18 cellular contexts compared by ENCODE assay signal in genomic region chr15:28269097-28269496, GRCh38. TPM values are rescaled to one million over a fixed set of nuclear protein-coding genes. Genes with fewer than 3 reads are reported as not detected.
DNase-seq lines count a peak whose midpoint lies in the region; ATAC-seq and TF ChIP-seq lines count a peak whose summit lies in the region.
"Had no signal": no experiment of that assay in that cellular context is flagged by ENCODE, and none has a peak within 500 bp of the region (broad histone marks: within the 10 kb centered on the region; RNA-seq: fewer than 3 reads in every experiment).

No MANE protein-coding gene starts in this region.

- ATAC-seq in body of pancreas (no peak), right cardiac atrium (peak; percentile 68 to 69), HG03039 (IDR thresholded peaks at IDR 0.05; ENCODE audit: unreplicated experiment) (no peak), HG03565 (IDR thresholded peaks at IDR 0.05; ENCODE audit: unreplicated experiment) (no peak), WTC11 (no peak)

- no peak overlapping the region for H3K27ac ChIP-seq in Karpas-422 (ENCODE audit: low read length)
- H3K27ac ChIP-seq in body of pancreas: no peak overlapping the region
- H3K27ac ChIP-seq in right cardiac atrium (ENCODE audit: low read length): no peak overlapping the region
- H3K27ac ChIP-seq in tibial nerve: no peak overlapping the region

- H3K27me3 Mint-ChIP-seq in WTC11 (ENCODE audit: low read depth): no peaks in the 10 kb centered on the region

- no peak overlapping the region for H3K4me3 Mint-ChIP-seq in WTC11

- peaks cover 73% of the 10 kb centered on the region for H3K36me3 Mint-ChIP-seq in WTC11

- peaks cover 20% of the 10 kb centered on the region for H3K36me3 ChIP-seq in Karpas-422 (ENCODE audit: insufficient read depth, low read length)
- peaks cover 0 to 41% of the 10 kb centered on the region in 2 donors for H3K36me3 ChIP-seq in body of pancreas (replicated peaks in 1 of 2; ENCODE audit: insufficient read depth in 1 of 2, low read depth in 2 of 2)
- H3K36me3 ChIP-seq in tibial nerve: peaks cover 0 to 97% (median 19%) of the 10 kb centered on the region in 3 donors

- no peaks in the 10 kb centered on the region for H3K9me3 Mint-ChIP-seq in WTC11

- intact Hi-C loops in body of pancreas (cut with DNase I): no loop called here
- intact Hi-C loops in right cardiac atrium (cut with DNase I): no loop called here

- POLR2A ChIA-PET in WTC11 (lab: Charles Lee): no interaction called here

- no peak overlapping the region for H3K4me2 ChIP-seq in Karpas-422 (ENCODE audit: low read depth, low read length, poor library complexity, severe bottlenecking)

- CTCF ChIA-PET in WTC11 (lab: Charles Lee): no interaction called here

- no peak overlapping the region for H3K27ac Mint-ChIP-seq in WTC11

- TF ChIP-seq CTCF in body of pancreas (IDR thresholded peaks at IDR 0.05) (no peak), fibroblast of mammary gland (conservative IDR thresholded peaks at IDR 0.05; ENCODE audit: control insufficient read depth, insufficient read depth, low read depth, low read length) (no peak), WTC11 (IDR thresholded peaks at IDR 0.05) (no peak), tibial nerve (IDR thresholded peaks at IDR 0.05) (no peak)

- H3K4me3 ChIP-seq in Karpas-422 (ENCODE audit: low read length): no peak overlapping the region
- no peak overlapping the region for H3K4me3 ChIP-seq in body of pancreas
- no peak overlapping the region for H3K4me3 ChIP-seq in fibroblast of mammary gland (ENCODE audit: control insufficient read depth, low read depth, low read length)
- H3K4me3 ChIP-seq in right cardiac atrium (ENCODE audit: low read length): no peak overlapping the region
- no peak overlapping the region for H3K4me3 ChIP-seq in tibial nerve

- H3K9ac ChIP-seq in Karpas-422 (ENCODE audit: low read length): no peak overlapping the region

- H3K27me3 ChIP-seq in Karpas-422 (ENCODE audit: low read length): no peaks in the 10 kb centered on the region
- no peaks in the 10 kb centered on the region for H3K27me3 ChIP-seq in body of pancreas
- H3K27me3 ChIP-seq in right cardiac atrium (ENCODE audit: control insufficient read depth, insufficient read depth): no peaks in the 10 kb centered on the region
- H3K27me3 ChIP-seq in tibial nerve: no peaks in the 10 kb centered on the region

- H4K20me1 ChIP-seq in Karpas-422 (ENCODE audit: insufficient read depth, low read depth, low read length): no peaks in the 10 kb centered on the region

- DNase-seq in Karpas-422 (peak; percentile 20), body of pancreas (peak in 3 of 4 donors; percentile 25 to 54 (median 37)), fibroblast of mammary gland (ENCODE audit: low read depth) (peak; percentile 6), right cardiac atrium (peak; percentile 37 to 80 (median 76)), WTC11 (ENCODE audit: low spot score) (no peak), tibial nerve (ENCODE audit: low spot score in 2 of 2) (no peak)
- DNase-seq: ACHN, DMS 273 treated with DMSO at 0.1 percent for 48 hours, DND-41, H7, NCI-H1092 treated with DMSO at 0.1 percent for 48 hours, NCI-H1694, NCI-H2081 treated with DMSO at 0.1 percent for 48 hours, NCI-H510A, NCI-H774, OCI-M1 had no signal

- WGBS in body of pancreas, 2 donors: 85 to 88% methylated on average over 2 to 8 of the region's 8 CpGs
- 63% methylated on average over 8 of the region's 8 CpGs for WGBS in right cardiac atrium
- WGBS in tibial nerve, 2 donors: 88 to 90% methylated on average over 8 of the region's 8 CpGs

- no peak for TF ChIP-seq EP300 in tibial nerve (IDR thresholded peaks at IDR 0.05)

- no peaks in the 10 kb centered on the region for H3K4me1 ChIP-seq in Karpas-422 (ENCODE audit: low read length)
- no peaks in the 10 kb centered on the region for H3K4me1 ChIP-seq in body of pancreas
- peaks cover 2% of the 10 kb centered on the region for H3K4me1 ChIP-seq in right cardiac atrium (ENCODE audit: control insufficient read depth, insufficient read depth, low read length)
- no peaks in the 10 kb centered on the region for H3K4me1 ChIP-seq in tibial nerve

- H2AFZ ChIP-seq in Karpas-422 (ENCODE audit: low read length): no peak overlapping the region

- no peaks in the 10 kb centered on the region for H3K9me2 ChIP-seq in Karpas-422 (replicated peaks; ENCODE audit: insufficient read depth, low read length)

- no peaks in the 10 kb centered on the region for H3K9me3 ChIP-seq in Karpas-422 (ENCODE audit: low read length)
- no peaks in the 10 kb centered on the region for H3K9me3 ChIP-seq in body of pancreas
- H3K9me3 ChIP-seq in right cardiac atrium (ENCODE audit: control insufficient read depth, low read length): no peaks in the 10 kb centered on the region
- no peaks in the 10 kb centered on the region for H3K9me3 ChIP-seq in tibial nerve

- peaks cover 16% of the 10 kb centered on the region for H3K4me1 Mint-ChIP-seq in WTC11

- TF ChIP-seq POLR2A in body of pancreas (IDR thresholded peaks at IDR 0.05) (no peak), tibial nerve (IDR thresholded peaks at IDR 0.05) (no peak)

- H3K79me2 ChIP-seq in Karpas-422 (ENCODE audit: low read length): peaks cover 26% of the 10 kb centered on the region

TF ChIP-seq in WTC11, 78 proteins besides CTCF, POLR2A, EP300 and RAD21:
- no peak for TF ChIP-seq CREB1 (CRISPR knock-in tag; IDR thresholded peaks at IDR 0.05)

RNA-seq across cellular contexts. Expression of gene HERC2, which starts 52.9 kb away (rescaled TPM):
- total RNA-seq in Karpas-422 (2014; rRNA removed; shearing (Covaris generic); ENCODE audit: low replicate concordance): 47.4 and 58.7 TPM in 2 replicates
- total RNA-seq in body of pancreas (10 to 100 TPM; 36.3 to 76.5 TPM), right cardiac atrium (10 to 100 TPM; 46.7 to 65.3 (median 55.1) TPM), WTC11 (2021) (81.5 to 94.2 TPM (median 82.0 TPM) in 3 replicates), tibial nerve (100 to 1,000 TPM in 1 of 4 donors, 10 to 100 TPM in 3; 74.1 to 106 (median 88.7) TPM)
- polyA plus RNA-seq in right cardiac atrium: 46.0 TPM

Comparison
In these comparisons a context has a peak if more than half of its experiments do, and no peak if none do; other contexts are left out.
1. DNase-seq: peak in Karpas-422 (single experiment), body of pancreas (3 of 4), fibroblast of mammary gland (single experiment) and right cardiac atrium (3 of 3); none in WTC11 (single experiment) and tibial nerve (0 of 2).
2. ATAC-seq: peak in right cardiac atrium (2 of 2); none in body of pancreas (single experiment), HG03039 (single experiment), HG03565 (single experiment) and WTC11 (single experiment).